1 cellular context compared by ENCODE assay signal in the genomic region with DNA sequence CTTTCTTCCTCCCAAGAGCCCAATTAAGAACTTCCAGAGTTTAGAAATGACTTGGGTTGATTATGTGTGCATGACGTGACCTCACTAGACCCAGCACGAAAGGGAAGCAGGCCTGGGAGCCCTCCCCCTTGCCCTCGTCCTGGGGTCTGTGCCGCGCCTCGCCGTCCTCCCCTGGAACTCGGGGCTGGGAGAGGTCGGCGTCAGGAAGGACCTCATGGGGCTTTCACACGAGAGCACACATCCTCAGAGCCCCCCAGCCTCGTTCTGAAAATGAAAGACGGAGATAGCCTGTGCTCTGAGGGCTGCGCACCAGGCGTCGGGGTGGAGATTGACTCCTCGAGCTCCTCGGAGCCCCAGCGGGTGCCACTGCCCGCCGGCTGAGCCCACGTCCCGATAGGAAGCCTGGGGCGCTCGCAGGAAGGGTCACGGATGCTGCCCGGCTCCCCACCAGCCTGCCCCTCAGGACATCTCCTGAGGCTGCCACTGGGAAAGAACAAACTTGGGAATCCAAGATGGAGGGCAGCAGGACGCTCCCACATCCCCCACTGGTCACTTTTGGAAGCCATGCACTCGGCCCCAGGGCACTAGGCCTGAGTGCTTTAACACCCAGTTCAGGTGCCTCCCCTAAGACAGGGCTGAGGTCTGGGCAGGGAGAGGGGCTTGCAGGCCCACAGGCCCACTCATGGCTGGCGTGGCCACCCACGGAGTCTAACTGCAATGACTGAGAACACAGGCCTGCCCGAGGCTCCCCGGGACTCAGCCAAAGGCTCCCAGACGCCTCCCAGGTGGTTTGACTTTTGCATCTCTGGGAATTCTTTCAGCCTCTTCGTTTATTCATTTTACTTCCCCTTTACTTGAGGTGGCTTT.
TF ChIP-seq lines count a peak whose summit lies in the region.

No MANE protein-coding gene starts in this region.

TF ChIP-seq in K562, 482 proteins besides CTCF, POLR2A, EP300 and RAD21 (continued from another document):
- no peak for TF ChIP-seq LARP7 (IDR thresholded peaks at IDR 0.05)
